Comparison of ENCODE assay signal across 9 cellular contexts in the genomic region with DNA sequence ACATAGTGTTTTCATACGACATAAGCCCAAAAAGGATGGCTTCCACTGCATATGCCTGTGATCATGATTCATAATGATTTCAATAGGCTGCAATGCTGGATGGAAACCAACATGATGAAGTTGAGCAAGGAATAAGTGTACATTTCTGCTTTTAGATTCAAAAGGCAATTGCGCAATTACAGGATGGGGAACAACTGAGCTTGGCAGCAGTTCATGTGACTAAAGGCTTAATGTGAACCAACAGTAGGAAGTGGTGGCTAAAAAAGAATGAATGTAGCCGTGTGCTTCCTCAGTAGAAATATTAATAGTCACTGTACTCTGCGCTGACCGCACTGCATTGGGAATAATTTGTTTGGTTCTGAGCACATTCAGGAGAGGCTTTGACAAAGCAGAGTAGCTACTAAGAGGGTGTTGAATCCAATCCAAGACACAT. TPM values are rescaled to one million over a fixed set of nuclear protein-coding genes. Genes with fewer than 3 reads are reported as not detected.
A peak's percentile ranks its signal among the peaks of the same experiment; 100 is the strongest.
DNase-seq lines count a peak whose midpoint lies in the region; ATAC-seq lines count a peak whose summit lies in the region.
"Had no signal": no experiment of that assay in that cellular context is flagged by ENCODE, and none has a peak within 500 bp of the region (broad histone marks: within the 10 kb centered on the region; RNA-seq: fewer than 3 reads in every experiment).

No MANE protein-coding gene starts in this region.

- no peak overlapping the region for H3K4me3 ChIP-seq in skeletal muscle cell (ENCODE audit: low read depth, low read length)

- DNase-seq in H4 (ENCODE audit: low spot score) (peak; percentile 98), T-helper 17 cell (no peak), glomerular endothelial cell (ENCODE audit: extremely low read depth, low read depth, low spot score) (peak; percentile 75), skeletal muscle cell (ENCODE audit: low read depth) (peak; percentile 99), NCI-H774 (lab: John Stamatoyannopoulos, UW) (no peak)
- DNase-seq in activated T-cell treated with anti-CD3 and anti-CD28 coated beads, Interleukin-2, amount 50 U/mL, for 24 hours = no peak
- no peak for DNase-seq in activated CD4-positive, alpha-beta T cell treated with anti-CD3 and anti-CD28 coated beads, Interleukin-2, amount 10 ng/mL, durations not matched to agents 24 days and 14 days
- DNase-seq: effector memory CD8-positive, alpha-beta T cell had no signal

- H3K27me3 Mint-ChIP-seq in T-helper 17 cell = peaks cover 55% of the 10 kb centered on the region
- peaks cover 25% of the 10 kb centered on the region for H3K27me3 Mint-ChIP-seq in activated T-cell treated with anti-CD3 and anti-CD28 coated beads, Interleukin-2, amount 50 U/mL, for 24 hours
- H3K27me3 Mint-ChIP-seq in activated CD4-positive, alpha-beta T cell treated with anti-CD3 and anti-CD28 coated beads, Interleukin-2, amount 10 ng/mL, durations not matched to agents 24 days and 14 days = peaks cover 15% of the 10 kb centered on the region

- H3K4me1 Mint-ChIP-seq in T-helper 17 cell = peaks cover 2% of the 10 kb centered on the region
- no peaks in the 10 kb centered on the region for H3K4me1 Mint-ChIP-seq in activated T-cell treated with anti-CD3 and anti-CD28 coated beads, Interleukin-2, amount 50 U/mL, for 24 hours (ENCODE audit: low read depth)
- H3K4me1 Mint-ChIP-seq in activated CD4-positive, alpha-beta T cell treated with anti-CD3 and anti-CD28 coated beads, Interleukin-2, amount 10 ng/mL, durations not matched to agents 24 days and 14 days = no peaks in the 10 kb centered on the region

- H3K9me3 ChIP-seq in T-helper 17 cell (ENCODE audit: control insufficient read depth, low read length, poor library complexity, severe bottlenecking) = no peaks in the 10 kb centered on the region

- H3K27ac Mint-ChIP-seq in T-helper 17 cell = no peak overlapping the region
- no peak overlapping the region for H3K27ac Mint-ChIP-seq in activated T-cell treated with anti-CD3 and anti-CD28 coated beads, Interleukin-2, amount 50 U/mL, for 24 hours
- H3K27ac Mint-ChIP-seq in activated CD4-positive, alpha-beta T cell treated with anti-CD3 and anti-CD28 coated beads, Interleukin-2, amount 10 ng/mL, durations not matched to agents 24 days and 14 days = no peak overlapping the region
- H3K27ac Mint-ChIP-seq: effector memory CD8-positive, alpha-beta T cell had no signal

- ATAC-seq in T-helper 17 cell (peak; percentile 42), GM18519 (IDR thresholded peaks at IDR 0.05; ENCODE audit: low FRiP score, unreplicated experiment) (no peak)
- ATAC-seq: effector memory CD8-positive, alpha-beta T cell had no signal

- intact Hi-C loops in activated CD4-positive, alpha-beta T cell treated with anti-CD3 and anti-CD28 coated beads, Interleukin-2, amount 10 ng/mL, durations not matched to agents 24 days and 14 days (cut with micrococcal nuclease) = no loop called here

- no peaks in the 10 kb centered on the region for H3K36me3 Mint-ChIP-seq in T-helper 17 cell (ENCODE audit: low read depth)
- no peaks in the 10 kb centered on the region for H3K36me3 Mint-ChIP-seq in activated T-cell treated with anti-CD3 and anti-CD28 coated beads, Interleukin-2, amount 50 U/mL, for 24 hours (ENCODE audit: low read depth)
- H3K36me3 Mint-ChIP-seq in activated CD4-positive, alpha-beta T cell treated with anti-CD3 and anti-CD28 coated beads, Interleukin-2, amount 10 ng/mL, durations not matched to agents 24 days and 14 days (ENCODE audit: low read depth) = no peaks in the 10 kb centered on the region

- no peak overlapping the region for H3K4me3 Mint-ChIP-seq in T-helper 17 cell
- H3K4me3 Mint-ChIP-seq in activated T-cell treated with anti-CD3 and anti-CD28 coated beads, Interleukin-2, amount 50 U/mL, for 24 hours = no peak overlapping the region
- no peak overlapping the region for H3K4me3 Mint-ChIP-seq in activated CD4-positive, alpha-beta T cell treated with anti-CD3 and anti-CD28 coated beads, Interleukin-2, amount 10 ng/mL, durations not matched to agents 24 days and 14 days
- H3K4me3 Mint-ChIP-seq: effector memory CD8-positive, alpha-beta T cell had no signal

- H3K9me3 Mint-ChIP-seq in activated T-cell treated with anti-CD3 and anti-CD28 coated beads, Interleukin-2, amount 50 U/mL, for 24 hours = no peaks in the 10 kb centered on the region
- H3K9me3 Mint-ChIP-seq in activated CD4-positive, alpha-beta T cell treated with anti-CD3 and anti-CD28 coated beads, Interleukin-2, amount 10 ng/mL, durations not matched to agents 24 days and 14 days = no peaks in the 10 kb centered on the region
- H3K9me3 Mint-ChIP-seq: effector memory CD8-positive, alpha-beta T cell had no signal

RNA-seq across cellular contexts. Expression of a gene that starts 51.2 kb away (rescaled TPM):
- 16.9 and 20.8 TPM in 2 replicates for total RNA-seq in H4 (2014; rRNA removed; shearing (Covaris generic))
- not detected for total RNA-seq in T-helper 17 cell
- total RNA-seq in glomerular endothelial cell = not detected in 2 replicates
- not detected in 2 replicates for total RNA-seq in activated CD4-positive, alpha-beta T cell treated with anti-CD3 and anti-CD28 coated beads, Interleukin-2, amount 10 ng/mL, durations not matched to agents 24 days and 14 days

Comparison
In these comparisons a context has a peak if more than half of its experiments do, and no peak if none do; other contexts are left out.
1. DNase-seq: peak in H4 (single experiment), glomerular endothelial cell (single experiment) and skeletal muscle cell (single experiment); none in T-helper 17 cell (0 of 3), activated T-cell treated with anti-CD3 and anti-CD28 coated beads, Interleukin-2, amount 50 U/mL, for 24 hours (single experiment), NCI-H774 (single experiment) and activated CD4-positive, alpha-beta T cell treated with anti-CD3 and anti-CD28 coated beads, Interleukin-2, amount 10 ng/mL, durations not matched to agents 24 days and 14 days (single experiment).
2. RNA of a gene that starts 51.2 kb away (total RNA-seq): 16.9 to 20.8 TPM in H4; not detected in T-helper 17 cell, not detected in glomerular endothelial cell and not detected in activated CD4-positive, alpha-beta T cell treated with anti-CD3 and anti-CD28 coated beads, Interleukin-2, amount 10 ng/mL, durations not matched to agents 24 days and 14 days; every median in the first group is over 10 times any median in the second.